ENCODE assay signal across 26 cellular contexts in genomic region chr20:47110819-47111218, GRCh38.
"Had no signal": no experiment of that assay in that cellular context is flagged by ENCODE, and none has a peak within 500 bp of the region (broad histone marks: within the 10 kb centered on the region; RNA-seq: fewer than 3 reads in every experiment).

No MANE protein-coding gene starts in this region.

- H3K27ac ChIP-seq: stomach, suprapubic skin, testis, thoracic aorta, thyroid gland, tibial artery, tibial nerve, transverse colon, upper lobe of left lung, upper lobe of right lung, uterus, vagina had no signal

- H3K36me3 ChIP-seq: stomach, suprapubic skin, thoracic aorta, thyroid gland, upper lobe of left lung, upper lobe of right lung, uterus, vagina had no signal

- H3K27me3 ChIP-seq: stomach, suprapubic skin, testis, thyroid gland, tibial nerve, transverse colon, upper lobe of left lung, upper lobe of right lung, uterus, vagina had no signal

- H3K9me3 ChIP-seq: suprapubic skin, testis, thyroid gland, upper lobe of right lung, uterus, vagina had no signal

- DNase-seq: stimulated activated CD4-positive, alpha-beta T cell treated with anti-CD3 and anti-CD28 coated beads, Interleukin-2, amount 100 ng/mL, for 48 hours; stimulated activated CD4-positive, alpha-beta T cell treated with anti-CD3 and anti-CD28 coated beads, Interleukin-4, amount 100 ng/mL, for 1 hour; stimulated activated CD4-positive, alpha-beta T cell treated with anti-CD3 and anti-CD28 coated beads, Interleukin-4, amount 100 ng/mL, for 24 hours; stimulated activated CD4-positive, alpha-beta T cell treated with anti-CD3 and anti-CD28 coated beads, Interleukin-4, amount 100 ng/mL, for 4 hours; stimulated activated CD8-positive, alpha-beta memory T cell treated with anti-CD3 and anti-CD28 coated beads, Interleukin-4, amount 100 ng/mL, for 48 hours; stimulated activated naive B cell treated with anti-CD40 and anti-IgM and Interleukin-4, amounts not matched to agents 10 μg/mL and 1 μg/mL and 100 μg/mL, for 72 hours; stimulated activated naive CD4-positive, alpha-beta T cell; stimulated activated naive CD4-positive, alpha-beta T cell treated with Interleukin-2 at 50 U/mL for 16 hours; stimulated activated naive CD8-positive, alpha-beta T cell treated with anti-CD3 and anti-CD28 coated beads, Interleukin-15, amount 100 ng/mL, for 72 hours; stimulated activated naive CD8-positive, alpha-beta T cell treated with anti-CD3 and anti-CD28 coated beads, Interleukin-15, Interleukin-2, amounts not matched to agents 100 U/mL and 50 U/mL, for 24 hours; stomach; substantia nigra; testis; thyroid gland; transverse colon; trophoblast cell; upper lobe of left lung; upper lobe of right lung; uterus had no signal

- H3K4me3 ChIP-seq: stomach, suprapubic skin, testis, thoracic aorta, thyroid gland, tibial artery, tibial nerve, transverse colon, upper lobe of left lung, upper lobe of right lung, uterus, vagina had no signal

- H3K4me1 ChIP-seq: stomach, suprapubic skin, testis, thyroid gland, tibial artery, transverse colon, upper lobe of left lung, upper lobe of right lung, uterus, vagina had no signal

- ATAC-seq: stimulated activated effector memory CD8-positive, alpha-beta T cell treated with anti-CD3 and anti-CD28 coated beads, Interleukin-12 subunit alpha, Interleukin-12 subunit beta, amount 100 ng/mL, for 72 hours; stimulated activated memory B cell treated with anti-CD40 and anti-IgM and Interleukin-4, amounts not matched to agents 10 μg/mL and 1 μg/mL and 100 μg/mL, for 72 hours; stimulated activated naive B cell treated with anti-CD40 and anti-IgM and Interleukin-4, amounts not matched to agents 10 μg/mL and 1 μg/mL and 100 μg/mL, for 72 hours; stimulated activated naive CD8-positive, alpha-beta T cell treated with anti-CD3 and anti-CD28 coated beads, Interleukin-15, amount 100 ng/mL, for 72 hours; stimulated activated naive CD8-positive, alpha-beta T cell treated with anti-CD3 and anti-CD28 coated beads, Interleukin-15, Interleukin-2, amounts not matched to agents 100 U/mL and 50 U/mL, for 24 hours; upper lobe of right lung had no signal
